24 cellular contexts compared by ENCODE assay signal in genomic region chr5:108102463-108102862, GRCh38.
"Had no signal": no experiment of that assay in that cellular context is flagged by ENCODE, and none has a peak within 500 bp of the region (broad histone marks: within the 10 kb centered on the region; RNA-seq: fewer than 3 reads in every experiment).

No MANE protein-coding gene starts in this region.

- H3K36me3 ChIP-seq: ascending aorta, esophagus squamous epithelium, lower lobe of right lung, stomach, thoracic aorta, upper lobe of left lung had no signal

- ATAC-seq: activated T-cell treated with anti-CD3 and anti-CD28 coated beads, Interleukin-2, amount 50 U/mL, for 72 hours; effector memory CD8-positive, alpha-beta T cell; left colon; lower lobe of right lung; stimulated activated effector memory CD8-positive, alpha-beta T cell treated with anti-CD3 and anti-CD28 coated beads, Interleukin-12 subunit alpha, Interleukin-12 subunit beta, amount 100 ng/mL, for 72 hours had no signal

- H3K27me3 ChIP-seq: ascending aorta, esophagus squamous epithelium, stomach, upper lobe of left lung had no signal

- H3K4me3 Mint-ChIP-seq: activated T-cell treated with anti-CD3 and anti-CD28 coated beads, Interleukin-2, amount 50 U/mL, for 72 hours; effector memory CD8-positive, alpha-beta T cell; nephron progenitor cell; stimulated activated effector memory CD8-positive, alpha-beta T cell treated with anti-CD3 and anti-CD28 coated beads, Interleukin-12 subunit alpha, Interleukin-12 subunit beta, amount 100 ng/mL, for 72 hours had no signal

- H3K27ac ChIP-seq: ascending aorta, esophagus squamous epithelium, lower lobe of right lung, skin epidermis, stomach, thoracic aorta, upper lobe of left lung, VCaP had no signal

- H3K9me3 ChIP-seq: ascending aorta, esophagus squamous epithelium, lower lobe of right lung, stomach, thoracic aorta, upper lobe of left lung had no signal

- H3K9me3 Mint-ChIP-seq: activated T-cell treated with anti-CD3 and anti-CD28 coated beads, Interleukin-2, amount 50 U/mL, for 72 hours; effector memory CD8-positive, alpha-beta T cell; nephron progenitor cell; stimulated activated effector memory CD8-positive, alpha-beta T cell treated with anti-CD3 and anti-CD28 coated beads, Interleukin-12 subunit alpha, Interleukin-12 subunit beta, amount 100 ng/mL, for 72 hours had no signal

- H3K27me3 Mint-ChIP-seq: effector memory CD8-positive, alpha-beta T cell; progenitor cell of endocrine pancreas had no signal

- FAIRE-seq: frontal cortex had no signal

- H3K4me3 ChIP-seq: ascending aorta, esophagus squamous epithelium, lower lobe of right lung, skin epidermis, stomach, thoracic aorta, upper lobe of left lung had no signal

- H3K36me3 Mint-ChIP-seq: stimulated activated effector memory CD8-positive, alpha-beta T cell treated with anti-CD3 and anti-CD28 coated beads, Interleukin-12 subunit alpha, Interleukin-12 subunit beta, amount 100 ng/mL, for 72 hours had no signal

- DNase-seq: activated CD4-positive, alpha-beta T cell treated with anti-CD3 and anti-CD28 coated beads, Interleukin-2, amount 50 U/mL, for 4 hours; activated effector memory CD4-positive, alpha-beta T cell treated with anti-CD3 and anti-CD28 coated beads, Interleukin-2, amount 50 U/mL, for 16 hours; activated naive CD4-positive, alpha-beta T cell treated with anti-CD3 and anti-CD28 coated beads, Interleukin-2, amount 50 U/mL, for 16 hours; activated T-cell treated with anti-CD3 and anti-CD28 coated beads, Interleukin-2, amount 50 U/mL, for 72 hours; effector memory CD8-positive, alpha-beta T cell; esophagus squamous epithelium; islet precursor cell; left colon; lower lobe of right lung; nephron progenitor cell; occipital lobe; stimulated activated CD4-positive, alpha-beta T cell treated with anti-CD3 and anti-CD28 coated beads, Interleukin-15, amount 100 ng/mL, for 24 hours; stimulated activated CD4-positive, alpha-beta T cell treated with anti-CD3 and anti-CD28 coated beads, Interleukin-4, amount 100 ng/mL, for 1 hour; stomach; SW 1271; T-helper 2 cell; upper lobe of left lung had no signal

- H3K27ac Mint-ChIP-seq: activated T-cell treated with anti-CD3 and anti-CD28 coated beads, Interleukin-2, amount 50 U/mL, for 72 hours; effector memory CD8-positive, alpha-beta T cell; nephron progenitor cell; stimulated activated effector memory CD8-positive, alpha-beta T cell treated with anti-CD3 and anti-CD28 coated beads, Interleukin-12 subunit alpha, Interleukin-12 subunit beta, amount 100 ng/mL, for 72 hours had no signal

- H3K4me1 Mint-ChIP-seq: stimulated activated effector memory CD8-positive, alpha-beta T cell treated with anti-CD3 and anti-CD28 coated beads, Interleukin-12 subunit alpha, Interleukin-12 subunit beta, amount 100 ng/mL, for 72 hours had no signal

- H3K4me1 ChIP-seq: lower lobe of right lung had no signal
